ENCODE assay signal across 12 cellular contexts in genomic region chrX:11366998-11367595, GRCh38.
"Had no signal": no experiment of that assay in that cellular context is flagged by ENCODE, and none has a peak within 500 bp of the region (broad histone marks: within the 10 kb centered on the region; RNA-seq: fewer than 3 reads in every experiment).

No MANE protein-coding gene starts in this region.

- H3K36me3 ChIP-seq: ascending aorta, esophagus muscularis mucosa, lower lobe of right lung, sigmoid colon, thoracic aorta had no signal

- H3K27ac ChIP-seq: ascending aorta, esophagus muscularis mucosa, lower lobe of right lung, sigmoid colon, thoracic aorta had no signal

- H3K4me1 ChIP-seq: ascending aorta, esophagus muscularis mucosa, lower lobe of right lung, sigmoid colon had no signal

- H3K27me3 ChIP-seq: ascending aorta, esophagus muscularis mucosa, sigmoid colon had no signal

- DNase-seq: activated CD4-positive, CD25-positive, alpha-beta regulatory T cell treated with anti-CD3 and anti-CD28 coated beads, Interleukin-2, amount 50 U/mL, for 72 hours; activated naive CD4-positive, alpha-beta T cell treated with anti-CD3 and anti-CD28 coated beads for 36 hours; endodermal cell; kidney glomerular epithelial cell; lower lobe of right lung; midbrain; sigmoid colon; stimulated activated CD4-positive, alpha-beta T cell treated with anti-CD3 and anti-CD28 coated beads, Interleukin-1b, Interleukin-23, amount 100 ng/mL, for 48 hours; SW 1271 had no signal

- H3K4me3 ChIP-seq: ascending aorta, esophagus muscularis mucosa, lower lobe of right lung, sigmoid colon, thoracic aorta had no signal

- H3K9me3 ChIP-seq: ascending aorta, lower lobe of right lung, sigmoid colon, thoracic aorta had no signal
